Comparison of ENCODE assay signal across 8 cellular contexts in the genomic region with DNA sequence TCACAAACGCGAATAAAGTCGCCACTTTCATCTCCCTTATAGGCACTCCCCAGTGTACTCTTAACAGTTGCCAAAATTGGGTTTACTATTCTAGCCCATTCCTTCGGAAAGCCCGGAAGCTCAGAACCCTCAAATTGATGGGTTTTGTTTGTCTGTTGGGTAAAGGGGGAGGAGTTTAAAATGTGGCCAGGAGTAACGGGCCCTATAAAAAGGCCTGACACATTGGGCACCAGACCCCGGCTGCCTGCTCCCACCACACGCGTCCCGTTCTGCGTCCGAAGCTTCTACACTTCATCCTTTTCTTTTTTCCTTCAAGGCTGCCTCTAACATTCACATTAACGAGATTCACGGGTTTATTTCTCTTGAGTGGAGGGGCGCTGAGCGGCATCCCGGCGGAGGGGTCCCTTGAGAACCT. TPM values are rescaled to one million over a fixed set of nuclear protein-coding genes. Genes with fewer than 3 reads are reported as not detected.
DNase-seq lines count a peak whose midpoint lies in the region; ATAC-seq, FAIRE-seq and TF ChIP-seq lines count a peak whose summit lies in the region.

No MANE protein-coding gene starts in this region.

- no peaks in the 10 kb centered on the region for H4K20me1 ChIP-seq in astrocyte (ENCODE audit: insufficient read depth, low read length)

- peaks cover 24% of the 10 kb centered on the region for H3K4me1 Mint-ChIP-seq in CD4-positive, alpha-beta T cell (ENCODE audit: low read depth)
- H3K4me1 Mint-ChIP-seq in astrocyte (ENCODE audit: low read depth, unreplicated experiment) = peaks cover 18% of the 10 kb centered on the region

- H3K9me3 ChIP-seq in CD4-positive, alpha-beta T cell (ENCODE audit: control insufficient read depth, low read length) = no peaks in the 10 kb centered on the region
- H3K9me3 ChIP-seq in astrocyte (ENCODE audit: insufficient read depth, low read depth, low read length) = no peaks in the 10 kb centered on the region
- no peaks in the 10 kb centered on the region for H3K9me3 ChIP-seq in mononuclear cell (ENCODE audit: low read depth, low read length)

- POLR2A ChIA-PET in CD4-positive, alpha-beta T cell (lab: Charles Lee) = interaction anchor here (0.7 to 3.5 kb wide), 13 partner anchors 16 to 227 kb away, joined by 3 to 26 read pairs (median 4); partner anchors contain the start of genes ANKZF1, CNPPD1, DNAJB2 and ZFAND2B

- no peak for TF ChIP-seq CTCF in CD4-positive, alpha-beta T cell (IDR thresholded peaks at IDR 0.05)
- no peak for TF ChIP-seq CTCF in astrocyte (IDR thresholded peaks at IDR 0.05; ENCODE audit: insufficient read depth, low read depth, low read length)

- H3K9me3 Mint-ChIP-seq in CD4-positive, alpha-beta T cell = no peaks in the 10 kb centered on the region
- H3K9me3 Mint-ChIP-seq in astrocyte (ENCODE audit: unreplicated experiment) = no peaks in the 10 kb centered on the region

- no peaks in the 10 kb centered on the region for H3K79me2 ChIP-seq in astrocyte (ENCODE audit: insufficient read depth, low read length)

- H2AFZ ChIP-seq in astrocyte (ENCODE audit: low read depth, low read length) = peak overlapping the region; percentile 90

- peak overlapping the region; percentile 94 for H3K27ac Mint-ChIP-seq in CD4-positive, alpha-beta T cell
- H3K27ac Mint-ChIP-seq in astrocyte (ENCODE audit: unreplicated experiment) = peak overlapping the region; percentile 10

- no peak for DNase-seq in CD4-positive, alpha-beta T cell
- DNase-seq in astrocyte (ENCODE audit: low read depth) (no peak), NCI-H1105 (lab: John Stamatoyannopoulos, UW) (no peak), NCI-H510A (lab: John Stamatoyannopoulos, UW) (no peak)
- DNase-seq in stimulated activated naive CD4-positive, alpha-beta T cell (lab: John Stamatoyannopoulos, UW) = no peak

- H3K9ac ChIP-seq in astrocyte (ENCODE audit: low read length) = peak overlapping the region; percentile 82

- peaks cover 4% of the 10 kb centered on the region for H3K36me3 ChIP-seq in astrocyte (ENCODE audit: insufficient read depth, low read length)

- H3K4me3 ChIP-seq in astrocyte (ENCODE audit: insufficient read depth, low read depth, low read length) = peak overlapping the region; percentile 76
- peak overlapping the region; percentile 63 for H3K4me3 ChIP-seq in mononuclear cell (ENCODE audit: low read length)

- H3K36me3 Mint-ChIP-seq in CD4-positive, alpha-beta T cell (ENCODE audit: low read depth) = peaks cover 39% of the 10 kb centered on the region
- peaks cover 10% of the 10 kb centered on the region for H3K36me3 Mint-ChIP-seq in astrocyte (ENCODE audit: low read depth, unreplicated experiment)

- H3K4me1 ChIP-seq in astrocyte (ENCODE audit: insufficient read depth, low read length) = peaks cover 4% of the 10 kb centered on the region
- peaks cover 13% of the 10 kb centered on the region for H3K4me1 ChIP-seq in mononuclear cell (ENCODE audit: insufficient read depth, low read length)

- H3K27me3 Mint-ChIP-seq in CD4-positive, alpha-beta T cell = no peaks in the 10 kb centered on the region
- peaks cover 18% of the 10 kb centered on the region for H3K27me3 Mint-ChIP-seq in astrocyte (ENCODE audit: low read depth, unreplicated experiment)

- ATAC-seq in CD4-positive, alpha-beta T cell (ENCODE audit: poor library complexity) = no peak
- peak; percentile 2 for ATAC-seq in HG03064 (IDR thresholded peaks at IDR 0.05; ENCODE audit: low read depth, unreplicated experiment)
- ATAC-seq in HG03175 (IDR thresholded peaks at IDR 0.05; ENCODE audit: unreplicated experiment) = no peak

- no peaks in the 10 kb centered on the region for H3K27me3 ChIP-seq in CD4-positive, alpha-beta T cell (ENCODE audit: control insufficient read depth, insufficient read depth, low read length)
- no peaks in the 10 kb centered on the region for H3K27me3 ChIP-seq in astrocyte (ENCODE audit: insufficient read depth, low read length)
- no peaks in the 10 kb centered on the region for H3K27me3 ChIP-seq in mononuclear cell (ENCODE audit: insufficient read depth, low read length)

- intact Hi-C loops in CD4-positive, alpha-beta T cell (cut with DNase I, micrococcal nuclease) = loop anchor here (1.0 to 10.0 kb wide), 9 partner anchors 19 to 385 kb away; partner anchors contain the start of genes CHPF (in 1 of the 2), DNPEP (in 1 of the 2), RETREG2 (in 1 of the 2) and TMEM198 (in 1 of the 2)

- CTCF ChIA-PET in CD4-positive, alpha-beta T cell (lab: Charles Lee) = interaction anchor here (0.7 to 4.8 kb wide), 18 partner anchors 9 to 229 kb away, joined by 3 to 32 read pairs (median 4); partner anchors contain the start of genes ANKZF1, ATG9A, CNPPD1 and DNAJB2

- peak overlapping the region; percentile 98 for H3K4me2 ChIP-seq in astrocyte (ENCODE audit: low read length)

- FAIRE-seq in astrocyte (lab: Jason Lieb, UNC) = no peak

- no peak overlapping the region for H3K27ac ChIP-seq in CD4-positive, alpha-beta T cell (ENCODE audit: low read depth, low read length)
- H3K27ac ChIP-seq in astrocyte (ENCODE audit: low read depth, low read length) = no peak overlapping the region

- H3K4me3 Mint-ChIP-seq in CD4-positive, alpha-beta T cell = peak overlapping the region; percentile 94
- peak overlapping the region; percentile 86 for H3K4me3 Mint-ChIP-seq in astrocyte (ENCODE audit: unreplicated experiment)

RNA-seq across cellular contexts. Expression of gene NHEJ1, which starts 0.8 kb away (rescaled TPM):
- 1 to 10 TPM; 7.2 to 8.5 TPM for total RNA-seq in CD4-positive, alpha-beta T cell
- 10.8 and 11.4 TPM in 2 replicates for total RNA-seq in astrocyte
- 13.7 TPM for total RNA-seq in mononuclear cell

RNA-seq across cellular contexts. Expression of gene SLC23A3, which starts 10.1 kb away (rescaled TPM):
- under 1 TPM; 0.36 to 0.96 TPM for total RNA-seq in CD4-positive, alpha-beta T cell
- total RNA-seq in astrocyte (1.2 and 1.5 TPM in 2 replicates), mononuclear cell (0.31 TPM)

RNA-seq across cellular contexts. Expression of gene CNPPD1, which starts 16.9 kb away (rescaled TPM):
- total RNA-seq in CD4-positive, alpha-beta T cell = 10 to 100 TPM; 42.3 to 43.4 TPM
- total RNA-seq in astrocyte (26.6 and 28.1 TPM in 2 replicates), mononuclear cell (27.5 TPM)

RNA-seq across cellular contexts. Expression of gene RETREG2, which starts 18.3 kb away (rescaled TPM):
- 10 to 100 TPM; 82.3 to 83.2 TPM for total RNA-seq in CD4-positive, alpha-beta T cell
- total RNA-seq in astrocyte (54.8 and 55.2 TPM in 2 replicates), mononuclear cell (64.0 TPM)

RNA-seq across cellular contexts. Expression of gene ZFAND2B, which starts 46.8 kb away (rescaled TPM):
- total RNA-seq in CD4-positive, alpha-beta T cell = 10 to 100 TPM; 65.9 to 67.4 TPM
- total RNA-seq in astrocyte (20.7 and 24.0 TPM in 2 replicates), mononuclear cell (41.6 TPM)
